Comparison of ENCODE assay signal across 9 cellular contexts in the genomic region with DNA sequence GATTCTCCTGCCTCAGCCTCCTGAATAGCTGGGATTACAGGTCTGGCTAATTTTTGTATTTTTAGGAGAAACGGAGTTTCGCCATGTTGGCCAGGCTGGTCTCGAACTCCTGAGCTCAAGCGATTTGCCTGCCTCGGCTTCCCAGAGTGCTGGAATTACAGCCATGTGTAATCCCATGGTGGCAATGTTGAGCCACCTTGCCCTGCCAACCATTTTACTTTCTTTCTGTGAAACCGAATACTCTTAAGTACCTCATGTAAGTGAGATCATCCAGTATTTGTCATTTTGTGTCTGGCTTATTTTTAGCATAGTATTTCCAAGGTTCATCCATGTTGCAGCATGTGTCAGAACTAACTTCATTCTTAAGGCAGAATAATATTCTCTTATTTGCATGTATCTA. TPM values are rescaled to one million over a fixed set of nuclear protein-coding genes. Genes with fewer than 3 reads are reported as not detected.
DNase-seq lines count a peak whose midpoint lies in the region; ATAC-seq and TF ChIP-seq lines count a peak whose summit lies in the region.
"Had no signal": no experiment of that assay in that cellular context is flagged by ENCODE, and none has a peak within 500 bp of the region (broad histone marks: within the 10 kb centered on the region; RNA-seq: fewer than 3 reads in every experiment).

No MANE protein-coding gene starts in this region.

- H3K4me3 Mint-ChIP-seq in Caco-2 (ENCODE audit: unreplicated experiment) = no peak overlapping the region
- H3K4me3 Mint-ChIP-seq: activated naive CD4-positive, alpha-beta T cell treated with anti-CD3 and anti-CD28 coated beads for 36 hours had no signal

- H3K36me3 ChIP-seq in heart right ventricle (no peaks in the 10 kb centered on the region), adrenal gland (replicated peaks in 1 of 2) (no peaks in the 10 kb centered on the region), right lobe of liver (no peaks in the 10 kb centered on the region), vagina (no peaks in the 10 kb centered on the region), Caco-2 (ENCODE audit: control insufficient read depth, insufficient read depth, low read length) (no peaks in the 10 kb centered on the region; the same call in 1 of the 2 replicates)

- BruUV-seq in Caco-2 (replicated peaks; lab: Mats Ljungman, UMichigan) = no TSS peak

- H3K9me3 ChIP-seq in heart right ventricle (no peaks in the 10 kb centered on the region), adrenal gland (replicated peaks in 1 of 3) (no peaks in the 10 kb centered on the region), right lobe of liver (no peaks in the 10 kb centered on the region), vagina (no peaks in the 10 kb centered on the region), Caco-2 (no peaks in the 10 kb centered on the region)

- peak overlapping the region in 9 of 10 donors; percentile 60 to 89 (median 78) for H3K27ac ChIP-seq in heart right ventricle
- H3K27ac ChIP-seq in adrenal gland = peak overlapping the region; percentile 78 to 95 (median 88)
- peak overlapping the region in 2 of 3 donors; percentile 38 to 64 for H3K27ac ChIP-seq in right lobe of liver
- peak overlapping the region; percentile 51 for H3K27ac ChIP-seq in vagina

- CTCF ChIA-PET in Caco-2 (lab: Charles Lee) = interaction anchor here (0.6 kb wide), 1 partner anchor 28 kb away, joined by 8 read pairs; no protein-coding TSS in a partner anchor

- H3K27ac Mint-ChIP-seq in Caco-2 (ENCODE audit: unreplicated experiment) = no peak overlapping the region
- H3K27ac Mint-ChIP-seq: activated naive CD4-positive, alpha-beta T cell treated with anti-CD3 and anti-CD28 coated beads for 36 hours had no signal

- intact Hi-C loops in heart right ventricle (cut with DNase I) = loop anchor here in 1 of 10 donors (5.0 kb wide), 1 partner anchor 35 kb away; no protein-coding TSS in a partner anchor
- intact Hi-C loops in cardiac septum (cut with DNase I) = no loop called here
- intact Hi-C loops in adrenal gland (cut with DNase I) = loop anchor here in 1 of 2 donors (10.0 kb wide), 1 partner anchor 763 kb away; a partner anchor contains a TSS
- intact Hi-C loops in right lobe of liver (cut with DNase I) = no loop called here
- intact Hi-C loops in vagina (cut with DNase I) = no loop called here
- intact Hi-C loops in Caco-2 (cut with micrococcal nuclease; ENCODE audit: unreplicated experiment) = loop anchor here (10.0 kb wide), 1 partner anchor 47 kb away; no protein-coding TSS in a partner anchor

- TF ChIP-seq POLR2A in adrenal gland (IDR thresholded peaks at IDR 0.05) (peak in 1 of 2 donors; percentile 19), right lobe of liver (IDR thresholded peaks at IDR 0.05) (no peak), vagina (IDR thresholded peaks at IDR 0.05) (no peak)

- no peak for DNase-seq in heart right ventricle
- no peak for DNase-seq in cardiac septum (ENCODE audit: low spot score)
- DNase-seq in adrenal gland = peak in 4 of 7 donors; percentile 50 to 60 (median 56)
- peak in 1 of 3 donors; percentile 27 for DNase-seq in right lobe of liver
- DNase-seq in vagina (ENCODE audit: extremely low spot score in 2 of 2) = no peak
- no peak for DNase-seq in DMS79 treated with DMSO at 0.1 percent for 48 hours (lab: John Stamatoyannopoulos, UW)
- DNase-seq in Caco-2 = no peak
- DNase-seq: activated naive CD4-positive, alpha-beta T cell treated with anti-CD3 and anti-CD28 coated beads for 36 hours had no signal

- H3K27me3 Mint-ChIP-seq in Caco-2 (ENCODE audit: insufficient read depth, unreplicated experiment) = no peaks in the 10 kb centered on the region

- H3K4me1 Mint-ChIP-seq in Caco-2 (ENCODE audit: low read depth, unreplicated experiment) = peaks cover 47% of the 10 kb centered on the region

- TF ChIP-seq CTCF in heart right ventricle (IDR thresholded peaks at IDR 0.05) = no peak
- TF ChIP-seq CTCF in adrenal gland (IDR thresholded peaks at IDR 0.05) = no peak
- no peak for TF ChIP-seq CTCF in right lobe of liver (IDR thresholded peaks at IDR 0.05)
- TF ChIP-seq CTCF in vagina (IDR thresholded peaks at IDR 0.05) = no peak
- TF ChIP-seq CTCF in Caco-2 (IDR thresholded peaks at IDR 0.05; ENCODE audit: insufficient read depth in 1 of 2, low read depth in 1 of 2, low read length in 1 of 2, severe bottlenecking in 1 of 2, unreplicated experiment in 1 of 2) = no peak

- H3K36me3 Mint-ChIP-seq in Caco-2 (ENCODE audit: insufficient read depth, unreplicated experiment) = peaks cover 78% of the 10 kb centered on the region

- POLR2A ChIA-PET in Caco-2 (lab: Charles Lee) = no interaction called here

- H3K4me3 ChIP-seq in heart right ventricle = peak overlapping the region in 3 of 10 donors; percentile 13 to 20 (median 16)
- H3K4me3 ChIP-seq in adrenal gland = peak overlapping the region in 1 of 4 donors; percentile 3
- no peak overlapping the region for H3K4me3 ChIP-seq in right lobe of liver
- H3K4me3 ChIP-seq in vagina = peak overlapping the region; percentile 21 to 22
- H3K4me3 ChIP-seq in Caco-2 (ENCODE audit: low read depth, low read length) = no peak overlapping the region

- WGBS in heart right ventricle, 2 donors = 71 to 78% methylated on average over 6 of the region's 6 CpGs
- 54 to 67% (median 61%) methylated on average over 6 of the region's 6 CpGs for WGBS in adrenal gland, 4 donors
- 75% methylated on average over 4 of the region's 6 CpGs for WGBS in right lobe of liver (ENCODE audit: insufficient coverage, low coverage, low lambda C conversion rate, missing lambda C conversion rate)

- H3K9me3 Mint-ChIP-seq in Caco-2 (ENCODE audit: unreplicated experiment) = no peaks in the 10 kb centered on the region
- H3K9me3 Mint-ChIP-seq: activated naive CD4-positive, alpha-beta T cell treated with anti-CD3 and anti-CD28 coated beads for 36 hours had no signal

- ATAC-seq in heart right ventricle = no peak
- ATAC-seq in right lobe of liver = peak in 1 of 4 donors; percentile 4
- ATAC-seq in GM18511 (IDR thresholded peaks at IDR 0.05; ENCODE audit: unreplicated experiment) = no peak

- no peaks in the 10 kb centered on the region for H3K27me3 ChIP-seq in heart right ventricle
- no peaks in the 10 kb centered on the region for H3K27me3 ChIP-seq in adrenal gland
- no peaks in the 10 kb centered on the region for H3K27me3 ChIP-seq in right lobe of liver
- H3K27me3 ChIP-seq in vagina = no peaks in the 10 kb centered on the region
- H3K27me3 ChIP-seq in Caco-2 (replicated peaks; ENCODE audit: control insufficient read depth, insufficient read depth, low read length) = no peaks in the 10 kb centered on the region

- H3K4me1 ChIP-seq in heart right ventricle = peaks cover 46 to 100% (median 100%) of the 10 kb centered on the region in 9 donors
- H3K4me1 ChIP-seq in adrenal gland (replicated peaks in 1 of 2) = peaks cover 76 to 99% of the 10 kb centered on the region in 2 donors
- H3K4me1 ChIP-seq in right lobe of liver = peaks cover 0 to 88% (median 39%) of the 10 kb centered on the region in 4 donors
- peaks cover 100% of the 10 kb centered on the region for H3K4me1 ChIP-seq in vagina
- peaks cover 31% of the 10 kb centered on the region for H3K4me1 ChIP-seq in Caco-2

RNA-seq across cellular contexts. Expression of a gene that starts 8.2 kb away (rescaled TPM):
- 100 to 1,000 TPM; 107 to 153 (median 132) TPM for total RNA-seq in heart right ventricle
- polyA plus RNA-seq in heart right ventricle = 10 to 100 TPM; 26.4 to 77.1 TPM
- total RNA-seq in cardiac septum = 151 TPM
- 100 to 1,000 TPM; 109 to 255 (median 161) TPM for total RNA-seq in adrenal gland
- polyA plus RNA-seq in adrenal gland = 100 to 1,000 TPM in 1 of 3 donors, 10 to 100 TPM in 2; 56.9 to 141 (median 98.1) TPM
- total RNA-seq in right lobe of liver = 10 to 100 TPM; 53.7 to 82.6 (median 57.3) TPM
- total RNA-seq in vagina = 116 TPM
- 219 and 235 TPM in 2 replicates for total RNA-seq in Caco-2 (2022)

Comparison
In these comparisons a context has a peak if more than half of its experiments do, and no peak if none do; other contexts are left out.
1. DNase-seq: peak in adrenal gland (4 of 7); none in heart right ventricle (0 of 2), cardiac septum (single experiment), vagina (0 of 2), DMS79 treated with DMSO at 0.1 percent for 48 hours (single experiment) and Caco-2 (0 of 2).
2. H3K4me3 ChIP-seq: peak in vagina (2 of 2); none in right lobe of liver (0 of 3) and Caco-2 (single experiment).
3. Peak in every context shown above with its lines, with median percentiles within 50 percentile points of each other: H3K27ac ChIP-seq.